8 cellular contexts compared by ENCODE assay signal in the genomic region with DNA sequence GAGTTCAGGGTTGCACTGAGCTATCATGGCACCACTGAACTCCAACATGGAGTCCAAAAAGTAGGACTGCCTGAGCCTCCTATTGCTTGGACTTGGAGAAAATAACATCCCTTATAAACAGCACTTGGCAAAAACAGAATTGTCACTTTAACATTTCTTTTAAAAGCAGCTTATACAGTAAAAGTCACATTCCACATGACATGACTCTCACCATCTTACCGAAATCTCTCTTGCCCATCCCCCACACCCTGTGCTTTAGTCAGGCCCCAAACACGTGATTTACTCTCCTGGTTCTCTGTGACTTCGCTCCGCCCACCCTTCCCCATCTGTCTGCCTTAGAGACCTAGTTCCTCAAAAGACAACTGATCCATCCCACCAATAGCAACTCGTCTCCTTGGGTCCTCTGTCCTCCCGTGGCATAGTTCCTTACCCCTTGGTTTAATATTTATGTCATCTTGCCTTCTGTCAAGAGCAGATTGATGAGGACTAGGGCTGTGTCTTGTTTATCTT. TPM values are rescaled to one million over a fixed set of nuclear protein-coding genes. Genes with fewer than 3 reads are reported as not detected.
DNase-seq lines count a peak whose midpoint lies in the region; ATAC-seq, FAIRE-seq and TF ChIP-seq lines count a peak whose summit lies in the region.

No MANE protein-coding gene starts in this region.

- H3K27me3 ChIP-seq in left lung (no peaks in the 10 kb centered on the region), small intestine (ENCODE audit: control insufficient read depth in 2 of 2, insufficient read depth in 2 of 2, low read length in 2 of 2) (no peaks in the 10 kb centered on the region)

- H3K4me3 Mint-ChIP-seq in activated naive CD4-positive, alpha-beta T cell treated with anti-CD3 and anti-CD28 coated beads, Interleukin-2, amount 10 ng/mL, durations not matched to agents 7 days and 5 days = no peak overlapping the region

- intact Hi-C loops in left lung (cut with DNase I) = no loop called here

- H3K4me1 Mint-ChIP-seq in activated naive CD4-positive, alpha-beta T cell treated with anti-CD3 and anti-CD28 coated beads, Interleukin-2, amount 10 ng/mL, durations not matched to agents 7 days and 5 days = peaks cover 65% of the 10 kb centered on the region

- peaks cover 69% of the 10 kb centered on the region for H3K36me3 Mint-ChIP-seq in activated naive CD4-positive, alpha-beta T cell treated with anti-CD3 and anti-CD28 coated beads, Interleukin-2, amount 10 ng/mL, durations not matched to agents 7 days and 5 days

- H3K27me3 Mint-ChIP-seq in activated naive CD4-positive, alpha-beta T cell treated with anti-CD3 and anti-CD28 coated beads, Interleukin-2, amount 10 ng/mL, durations not matched to agents 7 days and 5 days = no peaks in the 10 kb centered on the region

- H3K4me1 ChIP-seq in left lung = peaks cover 47 to 86% of the 10 kb centered on the region in 2 donors
- peaks cover 2 to 8% of the 10 kb centered on the region in 2 donors for H3K4me1 ChIP-seq in small intestine (ENCODE audit: control insufficient read depth in 2 of 2, insufficient read depth in 1 of 2, low read depth in 1 of 2, low read length in 1 of 2)

- no peaks in the 10 kb centered on the region for H3K9me3 Mint-ChIP-seq in activated naive CD4-positive, alpha-beta T cell treated with anti-CD3 and anti-CD28 coated beads, Interleukin-2, amount 10 ng/mL, durations not matched to agents 7 days and 5 days

- H3K27ac ChIP-seq in left lung (peak overlapping the region in 1 of 2 donors; percentile 64), small intestine (ENCODE audit: low read depth in 1 of 2, low read length in 1 of 2) (no peak overlapping the region)

- H3K9me3 ChIP-seq in left lung = no peaks in the 10 kb centered on the region
- no peaks in the 10 kb centered on the region for H3K9me3 ChIP-seq in small intestine (ENCODE audit: control insufficient read depth, low read depth)

- CTCF ChIA-PET in activated naive CD4-positive, alpha-beta T cell treated with anti-CD3 and anti-CD28 coated beads, Interleukin-2, amount 10 ng/mL, durations not matched to agents 7 days and 5 days (lab: Charles Lee) = interaction anchor here (1.5 kb wide), 1 partner anchor 62 kb away, joined by 4 read pairs; the partner anchor contains the start of gene RPL36

- H3K4me3 ChIP-seq in left lung (peak overlapping the region in 1 of 2 donors; percentile 2), small intestine (ENCODE audit: low read depth in 1 of 2, low read length in 2 of 2) (no peak overlapping the region)

- peak in 8 of 14 donors; percentile 17 to 31 (median 25) for DNase-seq in C1 segment of cervical spinal cord (lab: John Stamatoyannopoulos, UW)
- peak; percentile 99 for DNase-seq in MV-4-11 (lab: John Stamatoyannopoulos, UW)
- DNase-seq in activated naive CD4-positive, alpha-beta T cell treated with anti-CD3 and anti-CD28 coated beads, Interleukin-2, amount 10 ng/mL, durations not matched to agents 7 days and 5 days = peak; percentile 36
- peak; percentile 78 to 84 for DNase-seq in left lung
- DNase-seq in stimulated activated naive CD8-positive, alpha-beta T cell treated with anti-CD3 and anti-CD28 coated beads, Interleukin-15, Interleukin-2, amounts not matched to agents 100 U/mL and 50 U/mL, for 24 hours = peak; percentile 63
- no peak for DNase-seq in HuH-7 (ENCODE audit: low spot score)
- DNase-seq in small intestine = no peak
- no peak for DNase-seq in dedifferentiated amniotic fluid mesenchymal stem cell (ENCODE audit: extremely low spot score)

- peak overlapping the region; percentile 31 for H3K27ac Mint-ChIP-seq in activated naive CD4-positive, alpha-beta T cell treated with anti-CD3 and anti-CD28 coated beads, Interleukin-2, amount 10 ng/mL, durations not matched to agents 7 days and 5 days

- ATAC-seq in left lung = peak; percentile 4
- no peak for ATAC-seq in stimulated activated naive CD8-positive, alpha-beta T cell treated with anti-CD3 and anti-CD28 coated beads, Interleukin-15, Interleukin-2, amounts not matched to agents 100 U/mL and 50 U/mL, for 24 hours

- 52 to 72% (median 64%) methylated on average over 6 of the region's 6 CpGs for WGBS in small intestine, 3 donors

- no peak for FAIRE-seq in small intestine (lab: Jason Lieb, UNC)

- no peak for TF ChIP-seq CTCF in left lung (IDR thresholded peaks at IDR 0.05)

- peaks cover 0 to 59% of the 10 kb centered on the region in 2 donors for H3K36me3 ChIP-seq in left lung
- peaks cover 5 to 12% of the 10 kb centered on the region in 2 donors for H3K36me3 ChIP-seq in small intestine (ENCODE audit: control insufficient read depth in 2 of 2, insufficient read depth in 2 of 2, low read length in 2 of 2)

RNA-seq across cellular contexts. Expression of gene SAFB, which starts 4.6 kb away (rescaled TPM):
- 10 to 100 TPM; 63.7 to 92.2 TPM for total RNA-seq in left lung
- polyA plus RNA-seq in small intestine = 10 to 100 TPM; 44.0 to 63.5 (median 47.3) TPM

RNA-seq across cellular contexts. Expression of gene SAFB2, which starts 4.9 kb away (rescaled TPM):
- total RNA-seq in left lung = 10 to 100 TPM; 62.0 to 75.9 TPM
- 10 to 100 TPM; 38.8 to 83.2 (median 78.4) TPM for polyA plus RNA-seq in small intestine

RNA-seq across cellular contexts. Expression of gene MICOS13, which starts 52.9 kb away (rescaled TPM):
- total RNA-seq in left lung = 10 to 100 TPM; 46.7 to 63.3 TPM
- 100 to 1,000 TPM in 2 of 3 donors, 10 to 100 TPM in 1; 99.5 to 134 (median 117) TPM for polyA plus RNA-seq in small intestine

RNA-seq across cellular contexts. Expression of gene HSD11B1L, which starts 53.4 kb away (rescaled TPM):
- total RNA-seq in left lung = 10 to 100 TPM in 1 of 2 donors, 1 to 10 TPM in 1; 5.8 to 10.4 TPM
- 1 to 10 TPM; 4.5 to 6.0 (median 4.6) TPM for polyA plus RNA-seq in small intestine

RNA-seq across cellular contexts. Expression of gene TINCR, which starts 59.7 kb away (rescaled TPM):
- total RNA-seq in left lung = under 1 TPM; 0.76 TPM
- 1 to 10 TPM in 1 of 3 donors, under 1 TPM in 2; 0.69 to 1.3 (median 0.81) TPM for polyA plus RNA-seq in small intestine

Comparison
In these comparisons a context has a peak if more than half of its experiments do, and no peak if none do; other contexts are left out.
1. DNase-seq: peak in C1 segment of cervical spinal cord (8 of 14), MV-4-11 (single experiment), activated naive CD4-positive, alpha-beta T cell treated with anti-CD3 and anti-CD28 coated beads, Interleukin-2, amount 10 ng/mL, durations not matched to agents 7 days and 5 days (single experiment), left lung (2 of 2) and stimulated activated naive CD8-positive, alpha-beta T cell treated with anti-CD3 and anti-CD28 coated beads, Interleukin-15, Interleukin-2, amounts not matched to agents 100 U/mL and 50 U/mL, for 24 hours (single experiment); none in HuH-7 (single experiment), small intestine (single experiment) and dedifferentiated amniotic fluid mesenchymal stem cell (single experiment).